In the genomic region with DNA sequence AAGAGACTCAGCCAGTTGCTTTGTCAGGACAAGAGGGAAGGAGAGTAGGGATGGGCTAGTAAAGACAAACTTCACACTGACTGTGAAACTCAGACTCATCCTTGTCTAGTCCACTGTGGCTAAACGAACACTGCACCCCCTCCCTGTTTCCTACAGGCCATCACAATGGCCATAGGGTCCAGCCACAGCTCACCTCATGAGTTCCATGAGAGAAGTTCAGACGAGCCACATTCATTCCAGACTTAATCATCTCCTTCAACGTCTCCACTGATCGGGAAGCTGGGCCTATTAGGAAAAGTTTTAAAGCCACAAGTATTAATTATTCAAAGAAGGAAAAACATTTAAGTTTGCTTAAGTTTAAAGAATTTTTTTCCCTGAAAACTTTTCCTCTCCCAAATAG, we compare ENCODE assay signal across 31 cellular contexts. TPM values are rescaled to one million over a fixed set of nuclear protein-coding genes. Genes with fewer than 3 reads are reported as not detected.
DNase-seq lines count a peak whose midpoint lies in the region; ATAC-seq, FAIRE-seq and TF ChIP-seq lines count a peak whose summit lies in the region.
"Had no signal": no experiment of that assay in that cellular context is flagged by ENCODE, and none has a peak within 500 bp of the region (broad histone marks: within the 10 kb centered on the region; RNA-seq: fewer than 3 reads in every experiment).

No MANE protein-coding gene starts in this region.

- H4K20me1 ChIP-seq in astrocyte (ENCODE audit: insufficient read depth, low read length): peaks cover 86% of the 10 kb centered on the region

- H3K27me3 ChIP-seq in astrocyte (ENCODE audit: insufficient read depth, low read length) (no peaks in the 10 kb centered on the region), neutrophil (no peaks in the 10 kb centered on the region)
- H3K27me3 ChIP-seq: body of pancreas, dorsolateral prefrontal cortex, sigmoid colon, transverse colon had no signal

- no peaks in the 10 kb centered on the region for H3K9me3 Mint-ChIP-seq in activated naive CD4-positive, alpha-beta T cell treated with anti-CD3 and anti-CD28 coated beads, Interleukin-2, amount 50 U/mL, for 24 hours
- H3K9me3 Mint-ChIP-seq in activated naive CD4-positive, alpha-beta T cell treated with anti-CD3 and anti-CD28 coated beads, Interleukin-2, amount 10 ng/mL, durations not matched to agents 7 days and 5 days: no peaks in the 10 kb centered on the region
- no peaks in the 10 kb centered on the region for H3K9me3 Mint-ChIP-seq in astrocyte (ENCODE audit: unreplicated experiment)
- H3K9me3 Mint-ChIP-seq: activated B cell treated with CpG ODN at 0.5 μM for 24 hours; activated T-helper 1 cell treated with anti-CD3 and anti-CD28 coated beads, Interleukin-12 subunit alpha, Interleukin-12 subunit beta, Interleukin-2, Interleukin-4 antibody, amounts not matched to agents 30 ng/mL and 10 ng/mL and 1 ng/mL, durations not matched to agents 14 hours and 24 hours and 36 hours; CD4-positive, alpha-beta T cell; GM23338; neural crest cell had no signal

- peak overlapping the region; percentile 21 for H3K4me2 ChIP-seq in astrocyte (ENCODE audit: low read length)
- H3K4me2 ChIP-seq: A549, GM23338 had no signal

- H3K4me1 ChIP-seq in HEK293 (ENCODE audit: control insufficient read depth, insufficient read depth, low read length): no peaks in the 10 kb centered on the region
- H3K4me1 ChIP-seq in astrocyte (ENCODE audit: insufficient read depth, low read length): peaks cover 15% of the 10 kb centered on the region
- peaks cover 23 to 25% of the 10 kb centered on the region in 2 experiments for H3K4me1 ChIP-seq in neutrophil (ENCODE audit: control insufficient read depth in 1 of 2, insufficient read depth in 1 of 2, low read depth in 1 of 2, low read length in 1 of 2)
- H3K4me1 ChIP-seq: body of pancreas had no signal

- CTCF ChIA-PET in activated naive CD4-positive, alpha-beta T cell treated with anti-CD3 and anti-CD28 coated beads, Interleukin-2, amount 10 ng/mL, durations not matched to agents 7 days and 5 days (lab: Charles Lee): interaction anchor here (4.6 kb wide), 1 partner anchor 9 kb away, joined by 17 read pairs; no protein-coding TSS in a partner anchor
- CTCF ChIA-PET in HEK293 (lab: Yijun Ruan, JAX): interaction anchor here (3.4 kb wide), 1 partner anchor 9 kb away, joined by 29 read pairs; no protein-coding TSS in a partner anchor

- no peaks in the 10 kb centered on the region for H3K27me3 Mint-ChIP-seq in activated naive CD4-positive, alpha-beta T cell treated with anti-CD3 and anti-CD28 coated beads, Interleukin-2, amount 50 U/mL, for 24 hours
- H3K27me3 Mint-ChIP-seq in activated naive CD4-positive, alpha-beta T cell treated with anti-CD3 and anti-CD28 coated beads, Interleukin-2, amount 10 ng/mL, durations not matched to agents 7 days and 5 days: no peaks in the 10 kb centered on the region
- H3K27me3 Mint-ChIP-seq in astrocyte (ENCODE audit: low read depth, unreplicated experiment): no peaks in the 10 kb centered on the region
- H3K27me3 Mint-ChIP-seq: activated B cell treated with CpG ODN at 0.5 μM for 24 hours; activated CD8-positive, alpha-beta memory T cell treated with anti-CD3 and anti-CD28 coated beads, Interleukin-2, amount 10 ng/mL, durations not matched to agents 7 days and 5 days; CD4-positive, alpha-beta T cell had no signal

- POLR2A ChIA-PET in HEK293 (lab: Yijun Ruan, JAX): interaction anchor here (0.8 to 2.8 kb wide), 3 partner anchors 9 to 14 kb away, joined by 3 to 19 read pairs (median 4); partner anchors contain the start of gene PKM

- TF ChIP-seq CTCF in HEK293 (tag by site-specific recombination; IDR thresholded peaks at IDR 0.05) (no peak), astrocyte (IDR thresholded peaks at IDR 0.05; ENCODE audit: insufficient read depth, low read depth, low read length) (no peak), neutrophil (IDR thresholded peaks at IDR 0.05) (no peak)

- peak overlapping the region; percentile 9 for H3K9ac ChIP-seq in astrocyte (ENCODE audit: low read length)

- no peak overlapping the region for H3K4me3 Mint-ChIP-seq in activated naive CD4-positive, alpha-beta T cell treated with anti-CD3 and anti-CD28 coated beads, Interleukin-2, amount 50 U/mL, for 24 hours
- no peak overlapping the region for H3K4me3 Mint-ChIP-seq in activated naive CD4-positive, alpha-beta T cell treated with anti-CD3 and anti-CD28 coated beads, Interleukin-2, amount 10 ng/mL, durations not matched to agents 7 days and 5 days
- H3K4me3 Mint-ChIP-seq in astrocyte (ENCODE audit: unreplicated experiment): peak overlapping the region; percentile 8
- H3K4me3 Mint-ChIP-seq: activated B cell treated with CpG ODN at 0.5 μM for 24 hours; activated CD8-positive, alpha-beta memory T cell treated with anti-CD3 and anti-CD28 coated beads, Interleukin-2, amount 10 ng/mL, durations not matched to agents 7 days and 5 days; activated T-helper 1 cell treated with anti-CD3 and anti-CD28 coated beads, Interleukin-12 subunit alpha, Interleukin-12 subunit beta, Interleukin-2, Interleukin-4 antibody, amounts not matched to agents 30 ng/mL and 10 ng/mL and 1 ng/mL, durations not matched to agents 14 hours and 24 hours and 36 hours; CD4-positive, alpha-beta T cell; GM23338; neural crest cell had no signal

- DNase-seq in activated naive CD4-positive, alpha-beta T cell treated with anti-CD3 and anti-CD28 coated beads, Interleukin-2, amount 10 ng/mL, durations not matched to agents 7 days and 5 days: no peak
- DNase-seq in astrocyte (ENCODE audit: low read depth): peak; percentile 67
- DNase-seq in glomerular visceral epithelial cell (ENCODE audit: extremely low spot score): no peak
- DNase-seq in NCI-H82 (lab: John Stamatoyannopoulos, UW): no peak
- DNase-seq: activated B cell treated with CpG ODN at 0.5 μM for 24 hours; activated CD4-positive, alpha-beta T cell treated with anti-CD3 and anti-CD28 coated beads, Interleukin-2, amount 50 U/mL, for 1 hour; activated CD8-positive, alpha-beta memory T cell treated with anti-CD3 and anti-CD28 coated beads, Interleukin-2, amount 10 ng/mL, durations not matched to agents 7 days and 5 days; AML-193; body of pancreas; CD4-positive, alpha-beta T cell; dorsolateral prefrontal cortex; hypothalamus; NCI-H1048; NCI-H2107; NCI-H446; RPMI8226; sigmoid colon; stimulated activated CD4-positive, alpha-beta T cell treated with anti-CD3 and anti-CD28 coated beads, Interleukin-4, amount 100 ng/mL, for 24 hours; T-helper 1 cell; transverse colon had no signal

- H3K36me3 ChIP-seq in HEK293 (ENCODE audit: control insufficient read depth in 2 of 2, insufficient read depth in 1 of 2, low read length in 2 of 2): peaks cover 90 to 98% of the 10 kb centered on the region in 2 experiments
- H3K36me3 ChIP-seq in astrocyte (ENCODE audit: insufficient read depth, low read length): peaks cover 83% of the 10 kb centered on the region
- H3K36me3 ChIP-seq in neutrophil: peaks cover 76% of the 10 kb centered on the region

- no peak for FAIRE-seq in astrocyte (lab: Jason Lieb, UNC)
- FAIRE-seq: A549, K562 had no signal

- ATAC-seq in HG03139 (IDR thresholded peaks at IDR 0.05; ENCODE audit: unreplicated experiment): no peak
- ATAC-seq: activated CD8-positive, alpha-beta memory T cell treated with anti-CD3 and anti-CD28 coated beads, Interleukin-2, amount 10 ng/mL, durations not matched to agents 7 days and 5 days; body of pancreas; GM23338; K562 had no signal

- H2AFZ ChIP-seq in astrocyte (ENCODE audit: low read depth, low read length): no peak overlapping the region
- H2AFZ ChIP-seq: GM23338 had no signal

- H3K27ac ChIP-seq in HEK293 (ENCODE audit: extremely low read depth, low read depth, low read length) (peak overlapping the region; percentile 46; the same call in 1 of the 2 replicates), astrocyte (ENCODE audit: low read depth, low read length) (peak overlapping the region; percentile 46), neutrophil (peak overlapping the region; percentile 51)
- H3K27ac ChIP-seq: body of pancreas, dorsolateral prefrontal cortex, sigmoid colon, transverse colon had no signal

- H3K79me2 ChIP-seq in astrocyte (ENCODE audit: insufficient read depth, low read length): peaks cover 97% of the 10 kb centered on the region

- H3K4me3 ChIP-seq in HEK293 (ENCODE audit: low read depth, low read length) (no peak overlapping the region), astrocyte (ENCODE audit: insufficient read depth, low read depth, low read length) (no peak overlapping the region), neutrophil (ENCODE audit: low read depth in 1 of 2, low read length in 1 of 2) (no peak overlapping the region)
- H3K4me3 ChIP-seq: A549, body of pancreas, dorsolateral prefrontal cortex, GM23338, K562, sigmoid colon, transverse colon had no signal

- H3K9me3 ChIP-seq in HEK293 (ENCODE audit: control insufficient read depth, insufficient read depth, low read depth, low read length): no peaks in the 10 kb centered on the region
- H3K9me3 ChIP-seq in astrocyte (ENCODE audit: insufficient read depth, low read depth, low read length): no peaks in the 10 kb centered on the region
- H3K9me3 ChIP-seq in neutrophil: no peaks in the 10 kb centered on the region
- H3K9me3 ChIP-seq: A549, body of pancreas, sigmoid colon, transverse colon had no signal

- H3K4me1 Mint-ChIP-seq in activated naive CD4-positive, alpha-beta T cell treated with anti-CD3 and anti-CD28 coated beads, Interleukin-2, amount 50 U/mL, for 24 hours: peaks cover 48% of the 10 kb centered on the region
- peaks cover 25% of the 10 kb centered on the region for H3K4me1 Mint-ChIP-seq in activated naive CD4-positive, alpha-beta T cell treated with anti-CD3 and anti-CD28 coated beads, Interleukin-2, amount 10 ng/mL, durations not matched to agents 7 days and 5 days
- H3K4me1 Mint-ChIP-seq in astrocyte (ENCODE audit: low read depth, unreplicated experiment): peaks cover 57% of the 10 kb centered on the region

- H3K27ac Mint-ChIP-seq in activated naive CD4-positive, alpha-beta T cell treated with anti-CD3 and anti-CD28 coated beads, Interleukin-2, amount 50 U/mL, for 24 hours: peak overlapping the region; percentile 51
- no peak overlapping the region for H3K27ac Mint-ChIP-seq in activated naive CD4-positive, alpha-beta T cell treated with anti-CD3 and anti-CD28 coated beads, Interleukin-2, amount 10 ng/mL, durations not matched to agents 7 days and 5 days
- peak overlapping the region; percentile 49 for H3K27ac Mint-ChIP-seq in astrocyte (ENCODE audit: unreplicated experiment)
- H3K27ac Mint-ChIP-seq: activated B cell treated with CpG ODN at 0.5 μM for 24 hours; activated T-helper 1 cell treated with anti-CD3 and anti-CD28 coated beads, Interleukin-12 subunit alpha, Interleukin-12 subunit beta, Interleukin-2, Interleukin-4 antibody, amounts not matched to agents 30 ng/mL and 10 ng/mL and 1 ng/mL, durations not matched to agents 14 hours and 24 hours and 36 hours; CD4-positive, alpha-beta T cell; GM23338 had no signal

- H3K36me3 Mint-ChIP-seq in activated naive CD4-positive, alpha-beta T cell treated with anti-CD3 and anti-CD28 coated beads, Interleukin-2, amount 50 U/mL, for 24 hours: peaks cover 8% of the 10 kb centered on the region
- H3K36me3 Mint-ChIP-seq in activated naive CD4-positive, alpha-beta T cell treated with anti-CD3 and anti-CD28 coated beads, Interleukin-2, amount 10 ng/mL, durations not matched to agents 7 days and 5 days: peaks cover 70% of the 10 kb centered on the region
- peaks cover 47% of the 10 kb centered on the region for H3K36me3 Mint-ChIP-seq in astrocyte (ENCODE audit: low read depth, unreplicated experiment)

RNA-seq across cellular contexts. Expression of gene PKM, which starts 13.8 kb away (rescaled TPM):
- total RNA-seq in astrocyte: 2,189 and 2,288 TPM in 2 replicates

RNA-seq across cellular contexts. Expression of gene GRAMD2A, which starts 19.6 kb away (rescaled TPM):
- 0.68 and 0.77 TPM in 2 replicates for total RNA-seq in astrocyte
- total RNA-seq: activated B cell treated with CpG ODN at 0.5 μM for 24 hours; activated CD8-positive, alpha-beta memory T cell treated with anti-CD3 and anti-CD28 coated beads, Interleukin-2, amount 10 ng/mL, durations not matched to agents 7 days and 5 days; CD4-positive, alpha-beta T cell; HT1080; K562; SK-MEL-5 had no signal

RNA-seq across cellular contexts. Expression of gene PARP6, which starts 55.1 kb away (rescaled TPM):
- 49.9 and 62.7 TPM in 2 replicates for total RNA-seq in astrocyte
